1 cellular context compared by ENCODE assay signal in genomic region chr9:77946969-77947368, GRCh38.
TF ChIP-seq lines count a peak whose summit lies in the region.

No MANE protein-coding gene starts in this region.

TF ChIP-seq in GM23338, 12 proteins besides CTCF, POLR2A, EP300 and RAD21 (continued from another document):
- TF ChIP-seq, protein P1, sequence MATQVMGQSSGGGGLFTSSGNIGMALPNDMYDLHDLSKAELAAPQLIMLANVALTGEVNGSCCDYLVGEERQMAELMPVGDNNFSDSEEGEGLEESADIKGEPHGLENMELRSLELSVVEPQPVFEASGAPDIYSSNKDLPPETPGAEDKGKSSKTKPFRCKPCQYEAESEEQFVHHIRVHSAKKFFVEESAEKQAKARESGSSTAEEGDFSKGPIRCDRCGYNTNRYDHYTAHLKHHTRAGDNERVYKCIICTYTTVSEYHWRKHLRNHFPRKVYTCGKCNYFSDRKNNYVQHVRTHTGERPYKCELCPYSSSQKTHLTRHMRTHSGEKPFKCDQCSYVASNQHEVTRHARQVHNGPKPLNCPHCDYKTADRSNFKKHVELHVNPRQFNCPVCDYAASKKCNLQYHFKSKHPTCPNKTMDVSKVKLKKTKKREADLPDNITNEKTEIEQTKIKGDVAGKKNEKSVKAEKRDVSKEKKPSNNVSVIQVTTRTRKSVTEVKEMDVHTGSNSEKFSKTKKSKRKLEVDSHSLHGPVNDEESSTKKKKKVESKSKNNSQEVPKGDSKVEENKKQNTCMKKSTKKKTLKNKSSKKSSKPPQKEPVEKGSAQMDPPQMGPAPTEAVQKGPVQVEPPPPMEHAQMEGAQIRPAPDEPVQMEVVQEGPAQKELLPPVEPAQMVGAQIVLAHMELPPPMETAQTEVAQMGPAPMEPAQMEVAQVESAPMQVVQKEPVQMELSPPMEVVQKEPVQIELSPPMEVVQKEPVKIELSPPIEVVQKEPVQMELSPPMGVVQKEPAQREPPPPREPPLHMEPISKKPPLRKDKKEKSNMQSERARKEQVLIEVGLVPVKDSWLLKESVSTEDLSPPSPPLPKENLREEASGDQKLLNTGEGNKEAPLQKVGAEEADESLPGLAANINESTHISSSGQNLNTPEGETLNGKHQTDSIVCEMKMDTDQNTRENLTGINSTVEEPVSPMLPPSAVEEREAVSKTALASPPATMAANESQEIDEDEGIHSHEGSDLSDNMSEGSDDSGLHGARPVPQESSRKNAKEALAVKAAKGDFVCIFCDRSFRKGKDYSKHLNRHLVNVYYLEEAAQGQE (IDR thresholded peaks at IDR 0.05; ENCODE audit: unreplicated experiment): no peak
- TF ChIP-seq CREB1 (CRISPR knock-in tag; IDR thresholded peaks at IDR 0.05; ENCODE audit: low read depth): no peak
- no peak for TF ChIP-seq NANOG (IDR thresholded peaks at IDR 0.05; ENCODE audit: borderline replicate concordance)
- no peak for TF ChIP-seq POLR2AphosphoS5 (IDR thresholded peaks at IDR 0.05; ENCODE audit: low read depth)
- no peak for TF ChIP-seq EZH2 (IDR thresholded peaks at IDR 0.05; ENCODE audit: low read depth, unreplicated experiment)
- no peak for TF ChIP-seq ZNF331 (CRISPR knock-in tag; IDR thresholded peaks at IDR 0.05; ENCODE audit: low read depth)
